ENCODE assay signal across 17 cellular contexts in the genomic region with DNA sequence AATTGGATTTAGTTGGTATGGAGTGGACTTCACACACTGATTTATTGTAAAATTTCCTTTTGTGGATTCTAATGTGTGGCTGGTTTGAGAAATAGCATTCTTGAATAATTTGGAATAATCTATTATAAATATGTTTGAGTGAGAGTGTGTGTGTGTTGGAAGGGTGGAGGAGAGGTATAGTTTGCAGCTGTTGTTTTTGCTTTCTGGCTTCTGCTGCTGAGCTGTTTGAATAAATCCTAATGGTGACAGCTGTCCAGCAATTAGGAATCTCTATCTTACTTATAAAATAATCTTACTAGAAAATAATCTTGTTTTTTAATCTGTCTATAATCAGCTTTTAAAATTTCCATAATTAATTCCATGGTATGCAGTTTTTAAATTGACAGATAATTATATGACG.
DNase-seq lines count a peak whose midpoint lies in the region; ATAC-seq and TF ChIP-seq lines count a peak whose summit lies in the region.
"Had no signal": no experiment of that assay in that cellular context is flagged by ENCODE, and none has a peak within 500 bp of the region (broad histone marks: within the 10 kb centered on the region; RNA-seq: fewer than 3 reads in every experiment).

No MANE protein-coding gene starts in this region.

- no peak overlapping the region for H3K27ac ChIP-seq in WERI-Rb-1
- H3K27ac ChIP-seq: 22Rv1, GM23248, HL-60 had no signal

- no peak overlapping the region for H3K4me3 Mint-ChIP-seq in stimulated activated effector memory CD8-positive, alpha-beta T cell treated with anti-CD3 and anti-CD28 coated beads, Interleukin-12 subunit alpha, Interleukin-12 subunit beta, amount 100 ng/mL, for 72 hours
- H3K4me3 Mint-ChIP-seq: CD14-positive monocyte; CD8-positive, alpha-beta T cell had no signal

- H3K4me3 ChIP-seq in WERI-Rb-1 (ENCODE audit: low read depth, low read length) = no peak overlapping the region
- H3K4me3 ChIP-seq: GM23248 had no signal

- no peak overlapping the region for H3K27ac Mint-ChIP-seq in stimulated activated effector memory CD8-positive, alpha-beta T cell treated with anti-CD3 and anti-CD28 coated beads, Interleukin-12 subunit alpha, Interleukin-12 subunit beta, amount 100 ng/mL, for 72 hours
- H3K27ac Mint-ChIP-seq: CD14-positive monocyte; CD8-positive, alpha-beta T cell had no signal

- no peaks in the 10 kb centered on the region for H3K27me3 ChIP-seq in WERI-Rb-1 (ENCODE audit: insufficient read depth, low read depth, severe bottlenecking)

- no peaks in the 10 kb centered on the region for H3K36me3 ChIP-seq in WERI-Rb-1

- ATAC-seq in HG03045 (IDR thresholded peaks at IDR 0.05; ENCODE audit: unreplicated experiment) = no peak
- no peak for ATAC-seq in stimulated activated effector memory CD8-positive, alpha-beta T cell treated with anti-CD3 and anti-CD28 coated beads, Interleukin-12 subunit alpha, Interleukin-12 subunit beta, amount 100 ng/mL, for 72 hours
- ATAC-seq: CD8-positive, alpha-beta T cell; HCT116 had no signal

- peaks cover 6% of the 10 kb centered on the region for H3K9me3 Mint-ChIP-seq in stimulated activated effector memory CD8-positive, alpha-beta T cell treated with anti-CD3 and anti-CD28 coated beads, Interleukin-12 subunit alpha, Interleukin-12 subunit beta, amount 100 ng/mL, for 72 hours

- TF ChIP-seq CTCF in WERI-Rb-1 (IDR thresholded peaks at IDR 0.05; ENCODE audit: low read depth, low read length) = no peak

- H3K9me3 ChIP-seq in WERI-Rb-1 (ENCODE audit: severe bottlenecking) = no peaks in the 10 kb centered on the region

- no peaks in the 10 kb centered on the region for H3K4me1 Mint-ChIP-seq in stimulated activated effector memory CD8-positive, alpha-beta T cell treated with anti-CD3 and anti-CD28 coated beads, Interleukin-12 subunit alpha, Interleukin-12 subunit beta, amount 100 ng/mL, for 72 hours
- H3K4me1 Mint-ChIP-seq: CD14-positive monocyte had no signal

- DNase-seq in NCI-H1092 treated with DMSO at 0.1 percent for 48 hours (lab: John Stamatoyannopoulos, UW) = peak; percentile 23
- DNase-seq in NCI-H1092 (lab: John Stamatoyannopoulos, UW) = no peak
- DNase-seq in NCI-H524 treated with DMSO at 0.1 percent for 48 hours (lab: John Stamatoyannopoulos, UW) = peak; percentile 81
- DNase-seq in WERI-Rb-1 = peak; percentile 6
- DNase-seq in RKO (ENCODE audit: low spot score) = no peak
- DNase-seq in stimulated activated effector memory CD8-positive, alpha-beta T cell treated with anti-CD3 and anti-CD28 coated beads, Interleukin-12 subunit alpha, Interleukin-12 subunit beta, amount 100 ng/mL, for 72 hours (ENCODE audit: low spot score in 2 of 2) = no peak
- no peak for DNase-seq in middle frontal gyrus (ENCODE audit: extremely low spot score, low spot score)
- DNase-seq: CD8-positive, alpha-beta T cell; COR-L47; DMS53; GF-D8; GM23248 had no signal

- H3K36me3 Mint-ChIP-seq in stimulated activated effector memory CD8-positive, alpha-beta T cell treated with anti-CD3 and anti-CD28 coated beads, Interleukin-12 subunit alpha, Interleukin-12 subunit beta, amount 100 ng/mL, for 72 hours = no peaks in the 10 kb centered on the region
- H3K36me3 Mint-ChIP-seq: CD14-positive monocyte; CD8-positive, alpha-beta T cell had no signal

Comparison
In these comparisons a context has a peak if more than half of its experiments do, and no peak if none do; other contexts are left out.
1. DNase-seq: peak in NCI-H1092 treated with DMSO at 0.1 percent for 48 hours (single experiment), NCI-H524 treated with DMSO at 0.1 percent for 48 hours (single experiment) and WERI-Rb-1 (single experiment); none in NCI-H1092 (single experiment), RKO (single experiment), stimulated activated effector memory CD8-positive, alpha-beta T cell treated with anti-CD3 and anti-CD28 coated beads, Interleukin-12 subunit alpha, Interleukin-12 subunit beta, amount 100 ng/mL, for 72 hours (0 of 2) and middle frontal gyrus (single experiment).